8 cellular contexts compared by ENCODE assay signal in the genomic region with DNA sequence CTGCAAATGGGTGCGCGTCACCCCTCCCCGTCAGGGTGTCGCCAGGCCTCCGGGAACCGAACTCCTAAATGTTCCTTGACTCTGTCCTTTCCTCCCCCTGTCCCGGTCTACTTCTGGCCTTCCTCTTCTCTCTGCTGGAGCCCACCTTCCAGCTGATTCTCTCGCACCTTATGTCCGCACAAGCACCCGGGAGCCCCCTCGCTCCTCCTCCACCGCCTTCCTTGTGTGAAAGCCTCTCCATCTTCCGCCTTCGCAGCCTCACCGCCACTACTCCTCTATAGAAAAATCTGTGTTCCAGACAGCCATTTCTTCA. TPM values are rescaled to one million over a fixed set of nuclear protein-coding genes. Genes with fewer than 3 reads are reported as not detected.
DNase-seq lines count a peak whose midpoint lies in the region; ATAC-seq and TF ChIP-seq lines count a peak whose summit lies in the region.

No MANE protein-coding gene starts in this region.

- H2AK5ac ChIP-seq in neuronal stem cell (ENCODE audit: low read depth, low read length): peak overlapping the region; percentile 1

- H3K4me1 Mint-ChIP-seq in CD4-positive, CD25-positive, alpha-beta regulatory T cell: peaks cover 5 to 34% (median 17%) of the 10 kb centered on the region in 4 donors
- peaks cover 39% of the 10 kb centered on the region for H3K4me1 Mint-ChIP-seq in endodermal cell

- no peak overlapping the region for H4K91ac ChIP-seq in neuronal stem cell (ENCODE audit: low read depth, low read length, poor library complexity)

- TF ChIP-seq CTCF in OCI-LY3 (IDR thresholded peaks at IDR 0.05; ENCODE audit: low read depth, low read length): no peak
- no peak for TF ChIP-seq CTCF in endodermal cell (conservative IDR thresholded peaks at IDR 0.05)

- H3K27ac Mint-ChIP-seq in CD4-positive, CD25-positive, alpha-beta regulatory T cell: peak overlapping the region; percentile 54 to 87 (median 73)
- H3K27ac Mint-ChIP-seq in endodermal cell: peak overlapping the region; percentile 86

- no peaks in the 10 kb centered on the region for H3K36me3 ChIP-seq in CD4-positive, CD25-positive, alpha-beta regulatory T cell (ENCODE audit: control insufficient read depth, insufficient read depth, low read length)
- H3K36me3 ChIP-seq in OCI-LY3 (replicated peaks; ENCODE audit: low read depth, low read length): no peaks in the 10 kb centered on the region
- H3K36me3 ChIP-seq in endodermal cell (ENCODE audit: control insufficient read depth, insufficient read depth, low read length): peaks cover 13% of the 10 kb centered on the region
- H3K36me3 ChIP-seq in neuronal stem cell (replicated peaks in 1 of 2; ENCODE audit: control insufficient read depth in 2 of 2, insufficient read depth in 2 of 2, low read length in 2 of 2): peaks cover 2 to 24% of the 10 kb centered on the region in 2 donors

- H3K36me3 Mint-ChIP-seq in CD4-positive, CD25-positive, alpha-beta regulatory T cell: peaks cover 6% of the 10 kb centered on the region
- peaks cover 5% of the 10 kb centered on the region for H3K36me3 Mint-ChIP-seq in endodermal cell (ENCODE audit: low read depth)

- H2BK120ac ChIP-seq in neuronal stem cell (ENCODE audit: low read depth, low read length): no peak overlapping the region

- H2BK5ac ChIP-seq in neuronal stem cell (ENCODE audit: low read length): no peak overlapping the region

- H2BK12ac ChIP-seq in neuronal stem cell (ENCODE audit: low read length): peak overlapping the region; percentile 59

- H3K18ac ChIP-seq in neuronal stem cell (ENCODE audit: low read length): peak overlapping the region; percentile 98

- peak overlapping the region; percentile 92 for H3K23ac ChIP-seq in neuronal stem cell (ENCODE audit: low read depth, low read length, poor library complexity)

- H3K4me2 ChIP-seq in OCI-LY3 (ENCODE audit: low read length): peak overlapping the region; percentile 83
- peak overlapping the region; percentile 58 for H3K4me2 ChIP-seq in neuronal stem cell (ENCODE audit: insufficient read depth, low read length, poor library complexity, severe bottlenecking)

- WGBS in endodermal cell (ENCODE audit: insufficient coverage in 1 of 2, insufficient read length in 1 of 2), 2 experiments: 70 to 72% methylated on average over 10 to 15 of the region's 15 CpGs
- WGBS in neuronal stem cell (ENCODE audit: extremely low coverage in 2 of 2, insufficient read length in 2 of 2, insufficient replicate concordance in 1 of 2), 2 donors: no CpG with 5 or more reads among the region's 15 CpGs

- no peak for ATAC-seq in CD4-positive, CD25-positive, alpha-beta regulatory T cell (ENCODE audit: low read depth in 2 of 2)
- no peak for ATAC-seq in HG02610 (IDR thresholded peaks at IDR 0.05; ENCODE audit: unreplicated experiment)
- no peak for ATAC-seq in GM18511 (IDR thresholded peaks at IDR 0.05; ENCODE audit: unreplicated experiment)
- no peak for ATAC-seq in GM18502 (IDR thresholded peaks at IDR 0.05; ENCODE audit: poor library complexity, unreplicated experiment)

- DNase-seq in CD4-positive, CD25-positive, alpha-beta regulatory T cell: no peak
- DNase-seq in endodermal cell (no peak), neuronal stem cell (ENCODE audit: low spot score) (no peak)
- no peak for DNase-seq in stimulated activated CD4-positive, alpha-beta T cell treated with anti-CD3 and anti-CD28 coated beads, Interleukin-15, amount 100 ng/mL, for 24 hours

- no peaks in the 10 kb centered on the region for H4K20me1 ChIP-seq in OCI-LY3 (ENCODE audit: insufficient read depth, low read length)

- no peak overlapping the region for H3K4ac ChIP-seq in neuronal stem cell (ENCODE audit: low read length)

- no peak overlapping the region for H3K9ac ChIP-seq in OCI-LY3 (ENCODE audit: low read length)
- H3K9ac ChIP-seq in endodermal cell (ENCODE audit: extremely low read depth, low read length, poor library complexity, severe bottlenecking): no peak overlapping the region
- H3K9ac ChIP-seq in neuronal stem cell (ENCODE audit: low read depth, low read length, poor library complexity): no peak overlapping the region

- H2AFZ ChIP-seq in OCI-LY3 (ENCODE audit: low read depth, low read length): peak overlapping the region; percentile 85
- peak overlapping the region; percentile 87 for H2AFZ ChIP-seq in neuronal stem cell (ENCODE audit: low read length)

- H3K27ac ChIP-seq in CD4-positive, CD25-positive, alpha-beta regulatory T cell (ENCODE audit: insufficient read depth, low read length, poor library complexity, severe bottlenecking): no peak overlapping the region
- H3K27ac ChIP-seq in OCI-LY3 (ENCODE audit: low read length): no peak overlapping the region
- peak overlapping the region; percentile 68 for H3K27ac ChIP-seq in endodermal cell (ENCODE audit: low read depth, low read length)
- peak overlapping the region; percentile 72 for H3K27ac ChIP-seq in neuronal stem cell (replicated peaks; ENCODE audit: low read length)

- peak overlapping the region; percentile 95 for H2BK15ac ChIP-seq in neuronal stem cell (ENCODE audit: low read length)

- H3K9me3 ChIP-seq in CD4-positive, CD25-positive, alpha-beta regulatory T cell (ENCODE audit: control insufficient read depth in 2 of 2, low read length in 2 of 2): no peaks in the 10 kb centered on the region
- H3K9me3 ChIP-seq in OCI-LY3 (ENCODE audit: insufficient read depth, low read length) (no peaks in the 10 kb centered on the region), endodermal cell (ENCODE audit: control insufficient read depth, low read length) (no peaks in the 10 kb centered on the region), neuronal stem cell (replicated peaks in 1 of 2; ENCODE audit: control insufficient read depth in 2 of 2, insufficient read depth in 1 of 2, low read depth in 1 of 2, low read length in 2 of 2) (no peaks in the 10 kb centered on the region)

- no peak overlapping the region for H3K14ac ChIP-seq in neuronal stem cell (ENCODE audit: low read length)

- no peaks in the 10 kb centered on the region for H3K27me3 ChIP-seq in CD4-positive, CD25-positive, alpha-beta regulatory T cell (ENCODE audit: control insufficient read depth, insufficient read depth, low read length)
- H3K27me3 ChIP-seq in OCI-LY3 (ENCODE audit: low read depth, low read length) (no peaks in the 10 kb centered on the region), endodermal cell (ENCODE audit: control insufficient read depth, insufficient read depth, low read length, poor library complexity, severe bottlenecking) (no peaks in the 10 kb centered on the region), neuronal stem cell (ENCODE audit: control insufficient read depth in 3 of 3, insufficient read depth in 3 of 3, low read depth in 1 of 3, low read length in 3 of 3) (peaks cover 0 to 5% (median 0%) of the 10 kb centered on the region in 3 experiments)

- H3K9me3 Mint-ChIP-seq in CD4-positive, CD25-positive, alpha-beta regulatory T cell: no peaks in the 10 kb centered on the region
- H3K9me3 Mint-ChIP-seq in endodermal cell: no peaks in the 10 kb centered on the region

- peaks cover 7% of the 10 kb centered on the region for H3K27me3 Mint-ChIP-seq in CD4-positive, CD25-positive, alpha-beta regulatory T cell
- H3K27me3 Mint-ChIP-seq in endodermal cell (ENCODE audit: insufficient read depth): no peaks in the 10 kb centered on the region

- peaks cover 11% of the 10 kb centered on the region for H3K79me1 ChIP-seq in neuronal stem cell (ENCODE audit: low read depth, low read length)

- H3K4me3 ChIP-seq in CD4-positive, CD25-positive, alpha-beta regulatory T cell (ENCODE audit: low read depth, low read length): no peak overlapping the region
- H3K4me3 ChIP-seq in OCI-LY3 (ENCODE audit: low read length) (peak overlapping the region; percentile 88), endodermal cell (ENCODE audit: low read length) (peak overlapping the region; percentile 82), neuronal stem cell (ENCODE audit: low read length in 2 of 2) (peak overlapping the region; percentile 71 to 91)

- peak overlapping the region; percentile 77 for H4K8ac ChIP-seq in neuronal stem cell (ENCODE audit: low read depth, low read length)

- no peaks in the 10 kb centered on the region for H3K79me2 ChIP-seq in OCI-LY3 (ENCODE audit: low read length)

- H3K4me3 Mint-ChIP-seq in CD4-positive, CD25-positive, alpha-beta regulatory T cell: peak overlapping the region; percentile 89 to 95 (median 90)
- H3K4me3 Mint-ChIP-seq in endodermal cell: peak overlapping the region; percentile 66

- peaks cover 11% of the 10 kb centered on the region for H3K4me1 ChIP-seq in CD4-positive, CD25-positive, alpha-beta regulatory T cell (ENCODE audit: control insufficient read depth, insufficient read depth, low read length, poor library complexity, severe bottlenecking)
- H3K4me1 ChIP-seq in OCI-LY3 (ENCODE audit: low read length) (no peaks in the 10 kb centered on the region), endodermal cell (ENCODE audit: control insufficient read depth, insufficient read depth, low read length) (peaks cover 18% of the 10 kb centered on the region), neuronal stem cell (ENCODE audit: control insufficient read depth in 2 of 2, insufficient read depth in 1 of 2, low read depth in 1 of 2, low read length in 2 of 2) (peaks cover 17 to 25% of the 10 kb centered on the region in 2 donors)

RNA-seq across cellular contexts. Expression of gene KIF3C, which starts 0.6 kb away (rescaled TPM):
- total RNA-seq in CD4-positive, CD25-positive, alpha-beta regulatory T cell: 6.6 TPM
- polyA plus RNA-seq in CD4-positive, CD25-positive, alpha-beta regulatory T cell: 1 to 10 TPM in 1 of 4 donors, under 1 TPM in 3; 0.07 to 1.2 (median 0.68) TPM
- total RNA-seq in endodermal cell: 10 to 100 TPM; 42.9 to 51.4 TPM
- polyA plus RNA-seq in endodermal cell (2013, experiment 1 of 2): 47.4 TPM
- 43.6 TPM for polyA plus RNA-seq in endodermal cell (2013, experiment 2 of 2)
- 24.5 TPM for polyA plus RNA-seq in neuronal stem cell (2013, experiment 1 of 2)
- polyA plus RNA-seq in neuronal stem cell (2013, experiment 2 of 2): 25.7 TPM

RNA-seq across cellular contexts. Expression of gene RAB10, which starts 51.0 kb away (rescaled TPM):
- 40.8 TPM for total RNA-seq in CD4-positive, CD25-positive, alpha-beta regulatory T cell
- polyA plus RNA-seq in CD4-positive, CD25-positive, alpha-beta regulatory T cell: 100 to 1,000 TPM in 3 of 4 donors, 10 to 100 TPM in 1; 94.0 to 132 (median 115) TPM
- 100 to 1,000 TPM; 115 to 121 TPM for total RNA-seq in endodermal cell
- 102 TPM for polyA plus RNA-seq in endodermal cell (2013, experiment 1 of 2)
- polyA plus RNA-seq in endodermal cell (2013, experiment 2 of 2): 95.8 TPM
- polyA plus RNA-seq in neuronal stem cell (2013, experiment 1 of 2): 98.8 TPM
- 97.0 TPM for polyA plus RNA-seq in neuronal stem cell (2013, experiment 2 of 2)

Comparison
In these comparisons a context has a peak if more than half of its experiments do, and no peak if none do; other contexts are left out.
1. H3K27ac ChIP-seq: peak in endodermal cell (single experiment) and neuronal stem cell (single experiment); none in CD4-positive, CD25-positive, alpha-beta regulatory T cell (single experiment) and OCI-LY3 (single experiment).